ENCODE assay signal across 1 cellular context in genomic region chr4:1784789-1785591, GRCh38.
A peak's percentile ranks its signal among the peaks of the same experiment; 100 is the strongest.
TF ChIP-seq lines count a peak whose summit lies in the region.

No MANE protein-coding gene starts in this region.

TF ChIP-seq in HepG2, 621 proteins besides CTCF, POLR2A, EP300 and RAD21 (continued from another document and continues in another):
- peak; percentile 17; the same call in 1 of the 2 replicates for TF ChIP-seq ZNF512B (CRISPR knock-in tag; IDR thresholded peaks at IDR 0.05; ENCODE audit: borderline replicate concordance)
- no peak for TF ChIP-seq ZNF564 (CRISPR knock-in tag; IDR thresholded peaks at IDR 0.05)
- TF ChIP-seq HMGA1 (CRISPR knock-in tag; conservative IDR thresholded peaks at IDR 0.05), result no peak
- no peak for TF ChIP-seq CENPT (CRISPR knock-in tag; IDR thresholded peaks at IDR 0.05; ENCODE audit: low read depth)
- no peak for TF ChIP-seq HNRNPH1 (optimal IDR thresholded peaks at IDR 0.05; ENCODE audit: low read depth, low read length)
- peak; percentile 67 for TF ChIP-seq ARID5B (CRISPR knock-in tag; IDR thresholded peaks at IDR 0.05)
- TF ChIP-seq DNMT3B (CRISPR knock-in tag; conservative IDR thresholded peaks at IDR 0.05), result no peak
- no peak for TF ChIP-seq ZNF251 (CRISPR knock-in tag; IDR thresholded peaks at IDR 0.05)
- TF ChIP-seq ZNF577 (CRISPR knock-in tag; IDR thresholded peaks at IDR 0.05; ENCODE audit: borderline replicate concordance, low read depth), result no peak
- TF ChIP-seq, protein P1, sequence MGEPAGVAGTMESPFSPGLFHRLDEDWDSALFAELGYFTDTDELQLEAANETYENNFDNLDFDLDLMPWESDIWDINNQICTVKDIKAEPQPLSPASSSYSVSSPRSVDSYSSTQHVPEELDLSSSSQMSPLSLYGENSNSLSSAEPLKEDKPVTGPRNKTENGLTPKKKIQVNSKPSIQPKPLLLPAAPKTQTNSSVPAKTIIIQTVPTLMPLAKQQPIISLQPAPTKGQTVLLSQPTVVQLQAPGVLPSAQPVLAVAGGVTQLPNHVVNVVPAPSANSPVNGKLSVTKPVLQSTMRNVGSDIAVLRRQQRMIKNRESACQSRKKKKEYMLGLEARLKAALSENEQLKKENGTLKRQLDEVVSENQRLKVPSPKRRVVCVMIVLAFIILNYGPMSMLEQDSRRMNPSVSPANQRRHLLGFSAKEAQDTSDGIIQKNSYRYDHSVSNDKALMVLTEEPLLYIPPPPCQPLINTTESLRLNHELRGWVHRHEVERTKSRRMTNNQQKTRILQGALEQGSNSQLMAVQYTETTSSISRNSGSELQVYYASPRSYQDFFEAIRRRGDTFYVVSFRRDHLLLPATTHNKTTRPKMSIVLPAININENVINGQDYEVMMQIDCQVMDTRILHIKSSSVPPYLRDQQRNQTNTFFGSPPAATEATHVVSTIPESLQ (CRISPR knock-in tag; conservative IDR thresholded peaks at IDR 0.05), result no peak
- TF ChIP-seq, protein P2, sequence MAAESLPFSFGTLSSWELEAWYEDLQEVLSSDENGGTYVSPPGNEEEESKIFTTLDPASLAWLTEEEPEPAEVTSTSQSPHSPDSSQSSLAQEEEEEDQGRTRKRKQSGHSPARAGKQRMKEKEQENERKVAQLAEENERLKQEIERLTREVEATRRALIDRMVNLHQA (CRISPR knock-in tag; IDR thresholded peaks at IDR 0.05), result no peak
- TF ChIP-seq, protein P3, sequence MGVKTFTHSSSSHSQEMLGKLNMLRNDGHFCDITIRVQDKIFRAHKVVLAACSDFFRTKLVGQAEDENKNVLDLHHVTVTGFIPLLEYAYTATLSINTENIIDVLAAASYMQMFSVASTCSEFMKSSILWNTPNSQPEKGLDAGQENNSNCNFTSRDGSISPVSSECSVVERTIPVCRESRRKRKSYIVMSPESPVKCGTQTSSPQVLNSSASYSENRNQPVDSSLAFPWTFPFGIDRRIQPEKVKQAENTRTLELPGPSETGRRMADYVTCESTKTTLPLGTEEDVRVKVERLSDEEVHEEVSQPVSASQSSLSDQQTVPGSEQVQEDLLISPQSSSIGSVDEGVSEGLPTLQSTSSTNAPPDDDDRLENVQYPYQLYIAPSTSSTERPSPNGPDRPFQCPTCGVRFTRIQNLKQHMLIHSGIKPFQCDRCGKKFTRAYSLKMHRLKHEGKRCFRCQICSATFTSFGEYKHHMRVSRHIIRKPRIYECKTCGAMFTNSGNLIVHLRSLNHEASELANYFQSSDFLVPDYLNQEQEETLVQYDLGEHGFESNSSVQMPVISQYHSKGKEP (CRISPR knock-in tag; IDR thresholded peaks at IDR 0.05), result no peak
- TF ChIP-seq, protein P4, sequence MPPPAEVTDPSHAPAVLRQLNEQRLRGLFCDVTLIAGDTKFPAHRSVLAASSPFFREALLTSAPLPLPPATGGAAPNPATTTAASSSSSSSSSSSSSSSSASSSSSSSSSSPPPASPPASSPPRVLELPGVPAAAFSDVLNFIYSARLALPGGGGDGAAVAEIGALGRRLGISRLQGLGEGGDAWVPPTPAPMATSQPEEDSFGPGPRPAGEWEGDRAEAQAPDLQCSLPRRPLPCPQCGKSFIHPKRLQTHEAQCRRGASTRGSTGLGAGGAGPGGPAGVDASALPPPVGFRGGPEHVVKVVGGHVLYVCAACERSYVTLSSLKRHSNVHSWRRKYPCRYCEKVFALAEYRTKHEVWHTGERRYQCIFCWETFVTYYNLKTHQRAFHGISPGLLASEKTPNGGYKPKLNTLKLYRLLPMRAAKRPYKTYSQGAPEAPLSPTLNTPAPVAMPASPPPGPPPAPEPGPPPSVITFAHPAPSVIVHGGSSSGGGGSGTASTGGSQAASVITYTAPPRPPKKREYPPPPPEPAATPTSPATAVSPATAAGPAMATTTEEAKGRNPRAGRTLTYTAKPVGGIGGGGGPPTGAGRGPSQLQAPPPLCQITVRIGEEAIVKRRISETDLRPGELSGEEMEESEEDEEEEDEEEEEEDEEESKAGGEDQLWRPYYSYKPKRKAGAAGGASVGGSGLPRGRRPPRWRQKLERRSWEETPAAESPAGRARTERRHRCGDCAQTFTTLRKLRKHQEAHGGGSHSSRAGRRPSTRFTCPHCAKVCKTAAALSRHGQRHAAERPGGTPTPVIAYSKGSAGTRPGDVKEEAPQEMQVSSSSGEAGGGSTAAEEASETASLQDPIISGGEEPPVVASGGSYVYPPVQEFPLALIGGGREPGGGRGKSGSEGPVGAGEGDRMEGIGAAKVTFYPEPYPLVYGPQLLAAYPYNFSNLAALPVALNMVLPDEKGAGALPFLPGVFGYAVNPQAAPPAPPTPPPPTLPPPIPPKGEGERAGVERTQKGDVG (CRISPR knock-in tag; IDR thresholded peaks at IDR 0.05; ENCODE audit: borderline replicate concordance), result no peak
- TF ChIP-seq ZNF644 (CRISPR knock-in tag; IDR thresholded peaks at IDR 0.05; ENCODE audit: low read depth), result no peak
- TF ChIP-seq, protein P5, sequence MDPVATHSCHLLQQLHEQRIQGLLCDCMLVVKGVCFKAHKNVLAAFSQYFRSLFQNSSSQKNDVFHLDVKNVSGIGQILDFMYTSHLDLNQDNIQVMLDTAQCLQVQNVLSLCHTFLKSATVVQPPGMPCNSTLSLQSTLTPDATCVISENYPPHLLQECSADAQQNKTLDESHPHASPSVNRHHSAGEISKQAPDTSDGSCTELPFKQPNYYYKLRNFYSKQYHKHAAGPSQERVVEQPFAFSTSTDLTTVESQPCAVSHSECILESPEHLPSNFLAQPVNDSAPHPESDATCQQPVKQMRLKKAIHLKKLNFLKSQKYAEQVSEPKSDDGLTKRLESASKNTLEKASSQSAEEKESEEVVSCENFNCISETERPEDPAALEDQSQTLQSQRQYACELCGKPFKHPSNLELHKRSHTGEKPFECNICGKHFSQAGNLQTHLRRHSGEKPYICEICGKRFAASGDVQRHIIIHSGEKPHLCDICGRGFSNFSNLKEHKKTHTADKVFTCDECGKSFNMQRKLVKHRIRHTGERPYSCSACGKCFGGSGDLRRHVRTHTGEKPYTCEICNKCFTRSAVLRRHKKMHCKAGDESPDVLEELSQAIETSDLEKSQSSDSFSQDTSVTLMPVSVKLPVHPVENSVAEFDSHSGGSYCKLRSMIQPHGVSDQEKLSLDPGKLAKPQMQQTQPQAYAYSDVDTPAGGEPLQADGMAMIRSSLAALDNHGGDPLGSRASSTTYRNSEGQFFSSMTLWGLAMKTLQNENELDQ (CRISPR knock-in tag; IDR thresholded peaks at IDR 0.05; ENCODE audit: borderline replicate concordance), result no peak
- TF ChIP-seq DMTF1 (CRISPR knock-in tag; IDR thresholded peaks at IDR 0.05), result no peak
- peak; percentile 80 for TF ChIP-seq GABPB1 (CRISPR knock-in tag; IDR thresholded peaks at IDR 0.05)
- TF ChIP-seq RORA (CRISPR knock-in tag; IDR thresholded peaks at IDR 0.05), result no peak
- TF ChIP-seq ZNF788 (CRISPR knock-in tag; IDR thresholded peaks at IDR 0.05; ENCODE audit: borderline replicate concordance), result peak; percentile 93; the same call in 1 of the 2 replicates
- TF ChIP-seq RFX5 (IDR thresholded peaks at IDR 0.05; ENCODE audit: low read depth, low read length), result no peak
- no peak for TF ChIP-seq JUNB (CRISPR knock-in tag; IDR thresholded peaks at IDR 0.05; ENCODE audit: borderline replicate concordance)
- TF ChIP-seq POGZ (CRISPR knock-in tag; IDR thresholded peaks at IDR 0.05), result 0 out of 2 replicates have a peak, but pooled peaks have one; percentile 37
- peak; percentile 50; the same call in 1 of the 2 replicates for TF ChIP-seq NCOR1 (IDR thresholded peaks at IDR 0.05; ENCODE audit: borderline replicate concordance, low read length)
- no peak for TF ChIP-seq ZNF317 (CRISPR knock-in tag; IDR thresholded peaks at IDR 0.05)
- TF ChIP-seq HOXD1 (CRISPR knock-in tag; IDR thresholded peaks at IDR 0.05), result no peak
- 0 out of 2 replicates have a peak, but pooled peaks have one; percentile 57 for TF ChIP-seq GTF3A (CRISPR knock-in tag; conservative IDR thresholded peaks at IDR 0.05)
- no peak for TF ChIP-seq IKZF4 (CRISPR knock-in tag; IDR thresholded peaks at IDR 0.05; ENCODE audit: borderline replicate concordance, low read depth, not compliant biosample characterization)
- TF ChIP-seq ZMAT5 (CRISPR knock-in tag; IDR thresholded peaks at IDR 0.05; ENCODE audit: borderline replicate concordance, low read depth), result no peak
- peak; percentile 98 for TF ChIP-seq ZNF296 (CRISPR knock-in tag; conservative IDR thresholded peaks at IDR 0.05)
- TF ChIP-seq ZBTB33 (CRISPR knock-in tag; IDR thresholded peaks at IDR 0.05), result 0 out of 2 replicates have a peak, but pooled peaks have one; percentile 2
- TF ChIP-seq NFRKB (IDR thresholded peaks at IDR 0.05), result no peak
- TF ChIP-seq ZFP41 (CRISPR knock-in tag; IDR thresholded peaks at IDR 0.05; ENCODE audit: borderline replicate concordance), result no peak
